ENCODE assay signal across 8 cellular contexts in genomic region chr5:81856948-81857928, GRCh38.
DNase-seq lines count a peak whose midpoint lies in the region; ATAC-seq and TF ChIP-seq lines count a peak whose summit lies in the region.
"Had no signal": no experiment of that assay in that cellular context is flagged by ENCODE, and none has a peak within 500 bp of the region (broad histone marks: within the 10 kb centered on the region; RNA-seq: fewer than 3 reads in every experiment).

No MANE protein-coding gene starts in this region.

- no peak for DNase-seq in GM10266 (ENCODE audit: extremely low spot score)
- peak; percentile 46 for DNase-seq in NAMALWA (ENCODE audit: low spot score)
- no peak for DNase-seq in glutamatergic neuron
- DNase-seq in pons (ENCODE audit: low spot score), result peak; percentile 93
- DNase-seq in activated naive CD8-positive, alpha-beta T cell treated with anti-CD3 and anti-CD28 coated beads for 36 hours, result no peak
- DNase-seq: activated B cell treated with CpG ODN at 0.5 μM for 24 hours had no signal

- H3K4me3 Mint-ChIP-seq in glutamatergic neuron (ENCODE audit: unreplicated experiment), result no peak overlapping the region
- no peak overlapping the region for H3K4me3 Mint-ChIP-seq in activated naive CD8-positive, alpha-beta T cell treated with anti-CD3 and anti-CD28 coated beads for 36 hours
- H3K4me3 Mint-ChIP-seq: activated B cell treated with CpG ODN at 0.5 μM for 24 hours had no signal

- TF ChIP-seq CTCF in GM10266 (IDR thresholded peaks at IDR 0.05; ENCODE audit: control insufficient read depth, insufficient read depth, low read depth, missing control alignments), result peak; percentile 53
- TF ChIP-seq CTCF in VCaP (conservative IDR thresholded peaks at IDR 0.05), result peak; percentile 46
- peak; percentile 30 for TF ChIP-seq CTCF in glutamatergic neuron (IDR thresholded peaks at IDR 0.05; ENCODE audit: partially characterized antibody, unreplicated experiment)

- H3K27me3 Mint-ChIP-seq in glutamatergic neuron (ENCODE audit: unreplicated experiment), result peaks cover 5% of the 10 kb centered on the region
- no peaks in the 10 kb centered on the region for H3K27me3 Mint-ChIP-seq in activated naive CD8-positive, alpha-beta T cell treated with anti-CD3 and anti-CD28 coated beads for 36 hours
- H3K27me3 Mint-ChIP-seq: activated B cell treated with CpG ODN at 0.5 μM for 24 hours had no signal

- peaks cover 1% of the 10 kb centered on the region for H3K9me3 Mint-ChIP-seq in glutamatergic neuron (ENCODE audit: unreplicated experiment)
- no peaks in the 10 kb centered on the region for H3K9me3 Mint-ChIP-seq in activated naive CD8-positive, alpha-beta T cell treated with anti-CD3 and anti-CD28 coated beads for 36 hours
- H3K9me3 Mint-ChIP-seq: activated B cell treated with CpG ODN at 0.5 μM for 24 hours had no signal

- no peak overlapping the region for H3K27ac Mint-ChIP-seq in glutamatergic neuron (ENCODE audit: unreplicated experiment)
- no peak overlapping the region for H3K27ac Mint-ChIP-seq in activated naive CD8-positive, alpha-beta T cell treated with anti-CD3 and anti-CD28 coated beads for 36 hours
- H3K27ac Mint-ChIP-seq: activated B cell treated with CpG ODN at 0.5 μM for 24 hours had no signal

- H3K27ac ChIP-seq in VCaP, result peak overlapping the region; percentile 63

- no peak for ATAC-seq in HG02981 (IDR thresholded peaks at IDR 0.05; ENCODE audit: unreplicated experiment)

- H3K36me3 Mint-ChIP-seq in glutamatergic neuron (ENCODE audit: unreplicated experiment), result no peaks in the 10 kb centered on the region
- peaks cover 1% of the 10 kb centered on the region for H3K36me3 Mint-ChIP-seq in activated naive CD8-positive, alpha-beta T cell treated with anti-CD3 and anti-CD28 coated beads for 36 hours

- peaks cover 33% of the 10 kb centered on the region for H3K4me1 Mint-ChIP-seq in glutamatergic neuron (ENCODE audit: low read depth, unreplicated experiment)
- peaks cover 24% of the 10 kb centered on the region for H3K4me1 Mint-ChIP-seq in activated naive CD8-positive, alpha-beta T cell treated with anti-CD3 and anti-CD28 coated beads for 36 hours

Comparison
In these comparisons a context has a peak if more than half of its experiments do, and no peak if none do; other contexts are left out.
1. DNase-seq: peak in NAMALWA (single experiment) and pons (single experiment); none in GM10266 (single experiment), glutamatergic neuron (single experiment) and activated naive CD8-positive, alpha-beta T cell treated with anti-CD3 and anti-CD28 coated beads for 36 hours (single experiment).
2. Peak in every context shown above with its lines, with median percentiles within 50 percentile points of each other: CTCF ChIP-seq.